10 cellular contexts compared by ENCODE assay signal in genomic region chr14:64569108-64570045, GRCh38. TPM values are rescaled to one million over a fixed set of nuclear protein-coding genes. Genes with fewer than 3 reads are reported as not detected.
DNase-seq lines count a peak whose midpoint lies in the region; ATAC-seq and TF ChIP-seq lines count a peak whose summit lies in the region.
"Had no signal": no experiment of that assay in that cellular context is flagged by ENCODE, and none has a peak within 500 bp of the region (broad histone marks: within the 10 kb centered on the region; RNA-seq: fewer than 3 reads in every experiment).

No MANE protein-coding gene starts in this region.

- H3K27ac ChIP-seq in aorta (ENCODE audit: low read depth in 1 of 2, low read length in 2 of 2) (peak overlapping the region in 1 of 2 donors; percentile 84), WERI-Rb-1 (no peak overlapping the region)

- H3K36me3 ChIP-seq in aorta (ENCODE audit: control insufficient read depth in 1 of 2, insufficient read depth in 2 of 2, low read length in 1 of 2) (no peaks in the 10 kb centered on the region), WERI-Rb-1 (no peaks in the 10 kb centered on the region)

- no peak for TF ChIP-seq CTCF in WERI-Rb-1 (IDR thresholded peaks at IDR 0.05; ENCODE audit: low read depth, low read length)

- ATAC-seq in Right ventricle myocardium inferior, result peak; percentile 93
- peak; percentile 92 for ATAC-seq in aorta (ENCODE audit: low FRiP score)
- no peak for ATAC-seq in GM19463 (IDR thresholded peaks at IDR 0.05; ENCODE audit: unreplicated experiment)
- no peak for ATAC-seq in GM21515 (IDR thresholded peaks at IDR 0.05; ENCODE audit: unreplicated experiment)

- intact Hi-C loops in Right ventricle myocardium inferior (cut with DNase I), result loop anchor here (2.0 kb wide), 1 partner anchor 29 kb away; the partner anchor contains the start of gene HSPA2
- intact Hi-C loops in cardiac septum (cut with DNase I), result no loop called here
- intact Hi-C loops in aorta (cut with DNase I), result no loop called here

- H3K27me3 ChIP-seq in aorta (ENCODE audit: control insufficient read depth in 1 of 2, insufficient read depth in 2 of 2, low read length in 1 of 2), result no peaks in the 10 kb centered on the region
- no peaks in the 10 kb centered on the region for H3K27me3 ChIP-seq in WERI-Rb-1 (ENCODE audit: insufficient read depth, low read depth, severe bottlenecking)

- 25 to 33% methylated on average over 11 of the region's 11 CpGs for WGBS in aorta, 2 donors

- H3K4me1 ChIP-seq in aorta (ENCODE audit: control insufficient read depth in 1 of 2, insufficient read depth in 2 of 2, low read length in 2 of 2), result peaks cover 3 to 4% of the 10 kb centered on the region in 2 donors

- H3K9me3 ChIP-seq in aorta (ENCODE audit: control insufficient read depth, low read length) (no peaks in the 10 kb centered on the region), WERI-Rb-1 (ENCODE audit: severe bottlenecking) (no peaks in the 10 kb centered on the region)

- DNase-seq in Right ventricle myocardium inferior (ENCODE audit: missing footprints) (no peak), cardiac septum (ENCODE audit: low spot score) (no peak), fibroblast of gingiva (ENCODE audit: low read depth) (peak; percentile 88), mucosa of gallbladder (ENCODE audit: low spot score) (peak; percentile 32), aorta (peak; percentile 83), WERI-Rb-1 (no peak)
- DNase-seq: activated naive CD8-positive, alpha-beta T cell treated with anti-CD3 and anti-CD28 coated beads, Interleukin-2, amount 10 ng/mL, durations not matched to agents 7 days and 5 days; stimulated activated CD4-positive, alpha-beta T cell treated with anti-CD3 and anti-CD28 coated beads, Interleukin-2, amount 100 ng/mL, for 24 hours had no signal

- H3K4me3 ChIP-seq in aorta (ENCODE audit: low read length in 2 of 2) (no peak overlapping the region), WERI-Rb-1 (ENCODE audit: low read depth, low read length) (no peak overlapping the region)

RNA-seq across cellular contexts. Expression of gene PPP1R36, which starts 19.6 kb away (rescaled TPM):
- total RNA-seq in Right ventricle myocardium inferior, result not detected
- 0.94 TPM for total RNA-seq in cardiac septum
- 3.2 TPM for total RNA-seq in mucosa of gallbladder
- 1 to 10 TPM in 1 of 2 donors, under 1 TPM in 1; 0.42 to 1.0 TPM for total RNA-seq in aorta
- polyA plus RNA-seq in aorta, result 1 to 10 TPM; 1.4 to 1.9 TPM

RNA-seq across cellular contexts. Expression of gene HSPA2, which starts 28.8 kb away (rescaled TPM):
- 15.2 TPM for total RNA-seq in Right ventricle myocardium inferior
- total RNA-seq in cardiac septum, result 74.9 TPM
- total RNA-seq in mucosa of gallbladder, result 16.2 TPM
- 10 to 100 TPM; 28.9 to 41.4 TPM for total RNA-seq in aorta
- polyA plus RNA-seq in aorta, result 10 to 100 TPM in 1 of 2 donors, 1 to 10 TPM in 1; 6.6 to 17.0 TPM

Comparison
In these comparisons a context has a peak if more than half of its experiments do, and no peak if none do; other contexts are left out.
1. ATAC-seq: peak in Right ventricle myocardium inferior (single experiment) and aorta (single experiment); none in GM19463 (single experiment) and GM21515 (single experiment).
2. DNase-seq: peak in fibroblast of gingiva (single experiment), mucosa of gallbladder (single experiment) and aorta (2 of 2); none in Right ventricle myocardium inferior (single experiment), cardiac septum (single experiment) and WERI-Rb-1 (single experiment).